Comparison of ENCODE assay signal across 17 cellular contexts in the genomic region with DNA sequence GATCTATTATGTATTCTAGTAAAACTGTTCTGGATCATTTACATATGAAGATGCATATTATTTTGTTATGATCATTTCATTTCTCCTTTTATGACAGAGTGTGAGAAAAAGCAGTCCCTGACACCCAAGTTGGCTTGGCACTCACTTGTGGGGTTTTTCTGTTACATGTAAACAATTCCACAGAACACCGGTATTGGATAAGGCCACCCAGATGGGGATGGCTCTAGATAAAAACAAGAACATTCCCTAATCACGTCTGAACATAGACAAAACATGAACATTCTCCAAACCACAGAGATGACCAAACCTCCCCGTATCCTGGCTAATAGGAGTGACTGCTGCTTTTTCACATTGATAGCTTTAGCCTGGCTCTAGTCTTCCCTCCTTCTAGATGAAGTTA.
DNase-seq lines count a peak whose midpoint lies in the region; ATAC-seq and TF ChIP-seq lines count a peak whose summit lies in the region.
"Had no signal": no experiment of that assay in that cellular context is flagged by ENCODE, and none has a peak within 500 bp of the region (broad histone marks: within the 10 kb centered on the region; RNA-seq: fewer than 3 reads in every experiment).

No MANE protein-coding gene starts in this region.

- TF ChIP-seq POLR2A in adrenal gland (IDR thresholded peaks at IDR 0.05): no peak

- intact Hi-C loops in adrenal gland (cut with DNase I): no loop called here

- peak overlapping the region; percentile 8; the same call in 1 of the 2 replicates for H3K27ac ChIP-seq in SJCRH30
- H3K27ac ChIP-seq in adrenal gland: no peak overlapping the region
- H3K27ac ChIP-seq: BLaER1 treated with 17β-estradiol and CSF1 and Interleukin-3, amounts not matched to agents 10 nM and 100 nM had no signal

- H3K9me3 ChIP-seq in SJCRH30 (replicated peaks) (no peaks in the 10 kb centered on the region), adrenal gland (replicated peaks in 1 of 3) (no peaks in the 10 kb centered on the region)
- H3K9me3 ChIP-seq: BLaER1 treated with 17β-estradiol and CSF1 and Interleukin-3, amounts not matched to agents 10 nM and 100 nM had no signal

- 52 to 60% (median 57%) methylated on average over 3 of the region's 3 CpGs for WGBS in adrenal gland, 4 donors

- ATAC-seq in HG02938 (IDR thresholded peaks at IDR 0.05; ENCODE audit: unreplicated experiment): no peak
- ATAC-seq: GM23338 had no signal

- H3K4me1 ChIP-seq in SJCRH30 (peaks cover 27% of the 10 kb centered on the region), adrenal gland (replicated peaks in 1 of 2) (peaks cover 0 to 5% of the 10 kb centered on the region in 2 donors)

- DNase-seq in DMS 273 (lab: John Stamatoyannopoulos, UW; ENCODE audit: unreplicated experiment) (peak; percentile 42), DMS 273 treated with DMSO at 0.1 percent for 48 hours (lab: John Stamatoyannopoulos, UW) (no peak), SJCRH30 (peak; percentile 33 to 59), amniotic epithelial cell (ENCODE audit: low read depth) (peak; percentile 78), fibroblast of villous mesenchyme (ENCODE audit: low read depth) (peak; percentile 36), adrenal gland (no peak), NCI-H446 treated with DMSO at 0.1 percent for 48 hours (lab: John Stamatoyannopoulos, UW) (no peak)
- DNase-seq: 8988T; Calu3; CD4-positive, alpha-beta T cell; DMS153; DND-41; GF-D8; H7 had no signal

- H3K36me3 ChIP-seq in SJCRH30 (no peaks in the 10 kb centered on the region), adrenal gland (replicated peaks in 1 of 2) (no peaks in the 10 kb centered on the region)
- H3K36me3 ChIP-seq: BLaER1 treated with 17β-estradiol and CSF1 and Interleukin-3, amounts not matched to agents 10 nM and 100 nM had no signal

- TF ChIP-seq CTCF in fibroblast of villous mesenchyme (IDR thresholded peaks at IDR 0.05; ENCODE audit: insufficient read depth, low read depth, low read length): no peak
- no peak for TF ChIP-seq CTCF in adrenal gland (IDR thresholded peaks at IDR 0.05)

- no peaks in the 10 kb centered on the region for H3K27me3 ChIP-seq in SJCRH30
- peaks cover 38% of the 10 kb centered on the region for H3K27me3 ChIP-seq in adrenal gland

- H3K4me3 ChIP-seq in SJCRH30: no peak overlapping the region; the same call in 1 of the 2 replicates
- H3K4me3 ChIP-seq in fibroblast of villous mesenchyme (ENCODE audit: low read depth, low read length): no peak overlapping the region
- H3K4me3 ChIP-seq in adrenal gland: no peak overlapping the region
- H3K4me3 ChIP-seq: BLaER1 treated with 17β-estradiol and CSF1 and Interleukin-3, amounts not matched to agents 10 nM and 100 nM; GM23338 had no signal

Comparison
In these comparisons a context has a peak if more than half of its experiments do, and no peak if none do; other contexts are left out.
1. DNase-seq: peak in DMS 273 (single experiment), SJCRH30 (2 of 2), amniotic epithelial cell (single experiment) and fibroblast of villous mesenchyme (single experiment); none in DMS 273 treated with DMSO at 0.1 percent for 48 hours (single experiment), adrenal gland (0 of 7) and NCI-H446 treated with DMSO at 0.1 percent for 48 hours (single experiment).